Comparison of ENCODE assay signal across 29 cellular contexts in the genomic region with DNA sequence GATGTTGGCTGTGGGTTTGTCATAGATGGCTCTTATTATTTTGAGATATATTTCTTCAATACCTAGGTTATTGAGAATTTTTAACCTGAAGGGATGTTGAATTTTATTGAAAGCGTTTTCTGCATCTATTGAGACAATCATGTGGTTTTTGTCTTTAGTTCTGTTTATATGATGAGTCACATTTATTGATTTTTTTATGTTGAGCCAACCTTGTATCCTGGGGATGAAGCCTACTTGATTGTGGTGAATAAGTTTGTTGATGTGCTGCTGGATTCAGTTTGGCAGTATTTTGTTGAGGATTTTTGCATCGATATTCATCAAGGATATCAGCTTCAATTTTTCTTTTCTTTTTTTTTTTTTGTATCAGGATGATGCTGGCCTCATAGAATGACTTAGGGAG.
"Had no signal": no experiment of that assay in that cellular context is flagged by ENCODE, and none has a peak within 500 bp of the region (broad histone marks: within the 10 kb centered on the region; RNA-seq: fewer than 3 reads in every experiment).

No MANE protein-coding gene starts in this region.

- H3K4me2 ChIP-seq: KMS-11, SK-N-SH had no signal

- H3K9me3 ChIP-seq: MG63, SJSA1 had no signal

- H3K27ac ChIP-seq: KMS-11, Peyer's patch, SJSA1 had no signal

- H3K36me3 ChIP-seq: MG63, Peyer's patch, SJSA1 had no signal

- H3K9ac ChIP-seq: KMS-11, SK-N-SH had no signal

- H3K27me3 ChIP-seq: MG63, Peyer's patch, SJSA1 had no signal

- H3K9me2 ChIP-seq: SK-N-SH had no signal

- DNase-seq: Karpas-422, MG63, NCI-H1048, NCI-H1092 treated with DMSO at 0.1 percent for 48 hours, NCI-H1105 treated with DMSO at 0.1 percent for 48 hours, NCI-H1417, NCI-H1436, NCI-H146, NCI-H1694, NCI-H187, NCI-H1930, NCI-H2029 treated with DMSO at 0.1 percent for 48 hours, NCI-H2171 treated with DMSO at 0.1 percent for 48 hours, NCI-H2227 treated with DMSO at 0.1 percent for 48 hours, NCI-H345, NCI-H446, NCI-H510A treated with DMSO at 0.1 percent for 48 hours, NCI-H524 treated with DMSO at 0.1 percent for 48 hours, NCI-H526 treated with DMSO at 0.1 percent for 48 hours, NCI-H774, Peyer's patch, Right ventricle myocardium superior, RPMI8226, SHP77 treated with DMSO at 0.1 percent for 48 hours, SK-N-SH, SW 1271, T-helper 1 cell had no signal

- H3K4me3 ChIP-seq: MG63, Peyer's patch, SJSA1 had no signal

- H3K4me1 ChIP-seq: Peyer's patch, SJSA1 had no signal
